In genomic region chr7:91945476-91945875, GRCh38 we compare ENCODE assay signal across 1 cellular context.
TF ChIP-seq lines count a peak whose summit lies in the region.

No MANE protein-coding gene starts in this region.

TF ChIP-seq in HepG2, 621 proteins besides CTCF, POLR2A, EP300 and RAD21 (continued from another document):
- TF ChIP-seq THAP11 (CRISPR knock-in tag; IDR thresholded peaks at IDR 0.05): peak; percentile 23; the same call in 1 of the 2 replicates
- peak; percentile 28; the same call in 1 of the 2 replicates for TF ChIP-seq NR2F6 (IDR thresholded peaks at IDR 0.05)
- TF ChIP-seq NR2F6 (CRISPR knock-in tag; IDR thresholded peaks at IDR 0.05): peak; percentile 55; the same call in 1 of the 2 replicates
- peak; percentile 43; the same call in 1 of the 2 replicates for TF ChIP-seq SAP130 (CRISPR knock-in tag; IDR thresholded peaks at IDR 0.05; ENCODE audit: low read depth)
- TF ChIP-seq FOXA3 (CRISPR knock-in tag; IDR thresholded peaks at IDR 0.05): peak; percentile 71; the same call in 1 of the 2 replicates
- no peak for TF ChIP-seq ETV5 (CRISPR knock-in tag; IDR thresholded peaks at IDR 0.05; ENCODE audit: borderline replicate concordance)
- TF ChIP-seq LCORL (IDR thresholded peaks at IDR 0.05): no peak
- TF ChIP-seq LCORL (CRISPR knock-in tag; IDR thresholded peaks at IDR 0.05): 0 out of 2 replicates have a peak, but pooled peaks have one; percentile 39
- no peak for TF ChIP-seq HOXA7 (CRISPR knock-in tag; IDR thresholded peaks at IDR 0.05)
- peak; percentile 85; the same call in 1 of the 2 replicates for TF ChIP-seq CEBPB (IDR thresholded peaks at IDR 0.05; ENCODE audit: borderline replicate concordance, low read depth, low read length)
- TF ChIP-seq ARID3A (IDR thresholded peaks at IDR 0.05; ENCODE audit: low read depth, low read length): peak; percentile 53; the same call in 1 of the 2 replicates
- TF ChIP-seq ZNF552 (CRISPR knock-in tag; IDR thresholded peaks at IDR 0.05; ENCODE audit: borderline replicate concordance): no peak
- no peak for TF ChIP-seq SOX13 (IDR thresholded peaks at IDR 0.05)
- TF ChIP-seq SOX13 (CRISPR knock-in tag; conservative IDR thresholded peaks at IDR 0.05 in 1 of 2, IDR thresholded peaks at IDR 0.05 in 1 of 2): peak in 1 of 2 experiments; percentile 50; a peak in 1 of 4 replicates
- peak; percentile 42; the same call in 1 of the 2 replicates for TF ChIP-seq FOXO1 (CRISPR knock-in tag; IDR thresholded peaks at IDR 0.05)
- TF ChIP-seq FOXP1 (IDR thresholded peaks at IDR 0.05): no peak
- TF ChIP-seq FOXP1 (CRISPR knock-in tag; IDR thresholded peaks at IDR 0.05): peak; percentile 89
- peak; percentile 80; the same call in 1 of the 2 replicates for TF ChIP-seq FOXK1 (CRISPR knock-in tag; IDR thresholded peaks at IDR 0.05; ENCODE audit: borderline replicate concordance, low read depth)
- peak; percentile 84 for TF ChIP-seq SALL1 (CRISPR knock-in tag; IDR thresholded peaks at IDR 0.05)
- no peak for TF ChIP-seq GMEB1 (CRISPR knock-in tag; IDR thresholded peaks at IDR 0.05; ENCODE audit: borderline replicate concordance)
- peak; percentile 77 for TF ChIP-seq ZSCAN9 (CRISPR knock-in tag; IDR thresholded peaks at IDR 0.05; ENCODE audit: borderline replicate concordance)
- TF ChIP-seq SMAD3 (CRISPR knock-in tag; IDR thresholded peaks at IDR 0.05): 0 out of 2 replicates have a peak, but pooled peaks have one; percentile 39
- TF ChIP-seq NCOA2 (CRISPR knock-in tag; IDR thresholded peaks at IDR 0.05): 0 out of 2 replicates have a peak, but pooled peaks have one; percentile 16
- no peak for TF ChIP-seq SOX6 (IDR thresholded peaks at IDR 0.05)
- TF ChIP-seq SOX6 (CRISPR knock-in tag; IDR thresholded peaks at IDR 0.05): peak; percentile 27; the same call in 1 of the 2 replicates
- peak; percentile 63 for TF ChIP-seq FOSL2 (CRISPR knock-in tag; IDR thresholded peaks at IDR 0.05)
- 0 out of 2 replicates have a peak, but pooled peaks have one; percentile 19 for TF ChIP-seq RCOR2 (CRISPR knock-in tag; IDR thresholded peaks at IDR 0.05)
- TF ChIP-seq ATF4 (CRISPR knock-in tag; IDR thresholded peaks at IDR 0.05): 0 out of 4 replicates have a peak, but pooled peaks of 1 of the 2 experiments have one; percentile 20
- peak; percentile 48; the same call in 1 of the 2 replicates for TF ChIP-seq RXRB (CRISPR knock-in tag; IDR thresholded peaks at IDR 0.05; ENCODE audit: borderline replicate concordance)
- peak; percentile 64; the same call in 1 of the 2 replicates for TF ChIP-seq ZKSCAN8 (CRISPR knock-in tag; IDR thresholded peaks at IDR 0.05; ENCODE audit: borderline replicate concordance)
- TF ChIP-seq FOXJ3 (CRISPR knock-in tag; IDR thresholded peaks at IDR 0.05; ENCODE audit: borderline replicate concordance): 0 out of 2 replicates have a peak, but pooled peaks have one; percentile 14
- TF ChIP-seq KAT8 (CRISPR knock-in tag; IDR thresholded peaks at IDR 0.05): 0 out of 2 replicates have a peak, but pooled peaks have one; percentile 18
- TF ChIP-seq RARA (CRISPR knock-in tag; IDR thresholded peaks at IDR 0.05): peak; percentile 74
- peak; percentile 57; the same call in 1 of the 2 replicates for TF ChIP-seq HMG20A (CRISPR knock-in tag; IDR thresholded peaks at IDR 0.05; ENCODE audit: borderline replicate concordance)
- no peak for TF ChIP-seq SKI (IDR thresholded peaks at IDR 0.05; ENCODE audit: partially characterized antibody)
- TF ChIP-seq ELF3 (CRISPR knock-in tag; IDR thresholded peaks at IDR 0.05): peak; percentile 20; the same call in 1 of the 2 replicates
- peak; percentile 71 for TF ChIP-seq FOXP4 (CRISPR knock-in tag; IDR thresholded peaks at IDR 0.05)
- TF ChIP-seq MIER3 (CRISPR knock-in tag; IDR thresholded peaks at IDR 0.05; ENCODE audit: borderline replicate concordance): 0 out of 2 replicates have a peak, but pooled peaks have one; percentile 22
- TF ChIP-seq ZNF484 (CRISPR knock-in tag; IDR thresholded peaks at IDR 0.05; ENCODE audit: borderline replicate concordance, low read depth): no peak
- 0 out of 2 replicates have a peak, but pooled peaks have one; percentile 25 for TF ChIP-seq PAXIP1 (CRISPR knock-in tag; conservative IDR thresholded peaks at IDR 0.05)
- peak; percentile 70 for TF ChIP-seq TEAD3 (CRISPR knock-in tag; optimal IDR thresholded peaks at IDR 0.05; ENCODE audit: borderline replicate concordance)
- peak; percentile 47; the same call in 1 of the 2 replicates for TF ChIP-seq SOX5 (CRISPR knock-in tag; IDR thresholded peaks at IDR 0.05; ENCODE audit: borderline replicate concordance)
- no peak for TF ChIP-seq ZNF207 (IDR thresholded peaks at IDR 0.05; ENCODE audit: borderline replicate concordance)
- peak; percentile 28; the same call in 1 of the 2 replicates for TF ChIP-seq BCL6 (CRISPR knock-in tag; IDR thresholded peaks at IDR 0.05)
- TF ChIP-seq ARID5B (CRISPR knock-in tag; IDR thresholded peaks at IDR 0.05): peak; percentile 86
- no peak for TF ChIP-seq ZNF350 (CRISPR knock-in tag; IDR thresholded peaks at IDR 0.05; ENCODE audit: borderline replicate concordance, low read depth)
- TF ChIP-seq ZBTB26 (CRISPR knock-in tag; IDR thresholded peaks at IDR 0.05; ENCODE audit: borderline replicate concordance): no peak
- TF ChIP-seq STAG1 (CRISPR knock-in tag; IDR thresholded peaks at IDR 0.05): no peak
- peak; percentile 77 for TF ChIP-seq CEBPG (CRISPR knock-in tag; IDR thresholded peaks at IDR 0.05)
- TF ChIP-seq GATAD2A (CRISPR knock-in tag; IDR thresholded peaks at IDR 0.05): peak; percentile 92
TF ChIP-seq in HepG2: peak in this region for 37.
